In the genomic region with DNA sequence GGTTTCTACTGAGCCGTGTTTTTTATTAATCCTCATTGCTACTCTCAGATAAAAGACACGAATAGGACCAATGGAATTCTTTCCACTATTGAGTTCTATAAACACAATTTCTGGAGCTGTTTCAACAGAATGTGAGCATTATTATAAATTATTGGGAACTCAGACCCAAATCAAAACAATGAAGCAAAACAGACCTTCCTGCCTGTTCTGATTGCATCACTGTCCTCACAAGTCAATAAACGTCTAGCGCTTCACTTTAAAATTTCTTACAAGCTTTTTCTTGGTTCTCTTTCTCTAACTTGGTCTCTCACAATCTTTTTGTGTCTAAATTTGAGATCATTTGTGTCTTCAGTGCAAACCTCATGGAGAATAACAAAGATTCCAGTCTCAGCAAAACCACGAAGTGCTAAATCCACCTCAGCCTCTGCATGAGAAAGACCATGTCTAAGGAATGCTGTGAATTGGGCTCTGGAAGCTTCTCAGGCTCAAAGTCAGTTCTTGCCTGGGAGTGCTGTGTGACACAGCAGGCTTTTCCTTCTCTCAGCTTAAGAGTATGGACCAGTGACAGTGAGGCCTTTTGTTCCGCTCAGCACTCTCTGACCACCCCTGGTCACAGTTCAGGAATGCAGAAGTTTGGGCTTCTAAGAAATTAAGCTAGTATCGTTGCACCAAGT, we compare ENCODE assay signal across 11 cellular contexts. TPM values are rescaled to one million over a fixed set of nuclear protein-coding genes. Genes with fewer than 3 reads are reported as not detected.
A peak's percentile ranks its signal among the peaks of the same experiment; 100 is the strongest.
DNase-seq lines count a peak whose midpoint lies in the region; ATAC-seq and TF ChIP-seq lines count a peak whose summit lies in the region.
"Had no signal": no experiment of that assay in that cellular context is flagged by ENCODE, and none has a peak within 500 bp of the region (broad histone marks: within the 10 kb centered on the region; RNA-seq: fewer than 3 reads in every experiment).

No MANE protein-coding gene starts in this region.

- no peak overlapping the region for H3K4ac ChIP-seq in neuronal stem cell (ENCODE audit: low read length)

- H3K27me3 ChIP-seq in left ventricle myocardium inferior (ENCODE audit: low read depth) (no peaks in the 10 kb centered on the region), right atrium auricular region (no peaks in the 10 kb centered on the region), neuronal stem cell (ENCODE audit: control insufficient read depth in 3 of 3, insufficient read depth in 3 of 3, low read depth in 1 of 3, low read length in 3 of 3) (no peaks in the 10 kb centered on the region)

- H4K91ac ChIP-seq in neuronal stem cell (ENCODE audit: low read depth, low read length, poor library complexity), result no peak overlapping the region

- no peak overlapping the region for H2AK5ac ChIP-seq in neuronal stem cell (ENCODE audit: low read depth, low read length)

- whole genome bisulfite sequencing in neuronal stem cell (ENCODE audit: extremely low coverage in 2 of 2, insufficient read length in 2 of 2, insufficient replicate concordance in 1 of 2), 2 donors, result no CpG with 5 or more reads among the region's 7 CpGs

- no peak overlapping the region for H3K9ac ChIP-seq in neuronal stem cell (ENCODE audit: low read depth, low read length, poor library complexity)

- H3K36me3 ChIP-seq in left ventricle myocardium inferior (no peaks in the 10 kb centered on the region), right atrium auricular region (no peaks in the 10 kb centered on the region), neuronal stem cell (replicated peaks in 1 of 2; ENCODE audit: control insufficient read depth in 2 of 2, insufficient read depth in 2 of 2, low read length in 2 of 2) (no peaks in the 10 kb centered on the region)
- H3K36me3 ChIP-seq: thoracic aorta had no signal

- H2BK12ac ChIP-seq in neuronal stem cell (ENCODE audit: low read length), result no peak overlapping the region

- no peak overlapping the region for H2BK15ac ChIP-seq in neuronal stem cell (ENCODE audit: low read length)

- no peak overlapping the region for H4K8ac ChIP-seq in neuronal stem cell (ENCODE audit: low read depth, low read length)

- H3K9me3 ChIP-seq in left ventricle myocardium inferior (replicated peaks), result peaks cover 16% of the 10 kb centered on the region
- H3K9me3 ChIP-seq in right atrium auricular region, result peaks cover 0 to 12% of the 10 kb centered on the region in 2 donors
- H3K9me3 ChIP-seq in neuronal stem cell (replicated peaks in 1 of 2; ENCODE audit: control insufficient read depth in 2 of 2, insufficient read depth in 1 of 2, low read depth in 1 of 2, low read length in 2 of 2), result peaks cover 2 to 10% of the 10 kb centered on the region in 2 donors
- H3K9me3 ChIP-seq: thoracic aorta had no signal

- H3K4me2 ChIP-seq in neuronal stem cell (ENCODE audit: insufficient read depth, low read length, poor library complexity, severe bottlenecking), result no peak overlapping the region

- H3K4me3 ChIP-seq in left ventricle myocardium inferior, result no peak overlapping the region
- no peak overlapping the region for H3K4me3 ChIP-seq in right atrium auricular region
- no peak overlapping the region for H3K4me3 ChIP-seq in fibroblast of the aortic adventitia (ENCODE audit: low read depth, low read length)
- H3K4me3 ChIP-seq in neuronal stem cell (ENCODE audit: low read length in 2 of 2), result no peak overlapping the region
- H3K4me3 ChIP-seq: thoracic aorta had no signal

- H3K79me1 ChIP-seq in neuronal stem cell (ENCODE audit: low read depth, low read length), result no peaks in the 10 kb centered on the region

- H3K14ac ChIP-seq in neuronal stem cell (ENCODE audit: low read length), result no peak overlapping the region

- TF ChIP-seq CTCF in left ventricle myocardium inferior (IDR thresholded peaks at IDR 0.05; ENCODE audit: borderline replicate concordance) (no peak), right atrium auricular region (IDR thresholded peaks at IDR 0.05) (no peak), fibroblast of the aortic adventitia (IDR thresholded peaks at IDR 0.05; ENCODE audit: insufficient read depth, low read length) (no peak)

- H2BK5ac ChIP-seq in neuronal stem cell (ENCODE audit: low read length), result no peak overlapping the region

- peak overlapping the region; percentile 13 for H3K27ac ChIP-seq in left ventricle myocardium inferior (replicated peaks)
- H3K27ac ChIP-seq in right atrium auricular region, result peak overlapping the region in 1 of 2 donors; percentile 55
- peak overlapping the region; percentile 35 for H3K27ac ChIP-seq in neuronal stem cell (replicated peaks; ENCODE audit: low read length)
- H3K27ac ChIP-seq: thoracic aorta had no signal

- no peak overlapping the region for H2BK120ac ChIP-seq in neuronal stem cell (ENCODE audit: low read depth, low read length)

- no peak for DNase-seq in left ventricle myocardium inferior
- no peak for DNase-seq in right atrium auricular region (ENCODE audit: low spot score)
- DNase-seq in fibroblast of the aortic adventitia (ENCODE audit: low read depth), result peak; percentile 39
- DNase-seq in neuronal stem cell (ENCODE audit: low spot score), result peak; percentile 48
- no peak for DNase-seq in NCI-H1930 (lab: John Stamatoyannopoulos, UW)
- no peak for DNase-seq in SIG-M5 (lab: John Stamatoyannopoulos, UW)
- DNase-seq: NCI-H526, T-helper 2 cell had no signal

- H3K23ac ChIP-seq in neuronal stem cell (ENCODE audit: low read depth, low read length, poor library complexity), result no peak overlapping the region

- H3K4me1 ChIP-seq in left ventricle myocardium inferior (peaks cover 12% of the 10 kb centered on the region), right atrium auricular region (peaks cover 0 to 12% of the 10 kb centered on the region in 2 donors), neuronal stem cell (ENCODE audit: control insufficient read depth in 2 of 2, insufficient read depth in 1 of 2, low read depth in 1 of 2, low read length in 2 of 2) (peaks cover 6% of the 10 kb centered on the region in 2 donors)

- peak overlapping the region; percentile 76 for H2AFZ ChIP-seq in neuronal stem cell (ENCODE audit: low read length)

- intact Hi-C loops in left ventricle myocardium inferior (cut with micrococcal nuclease), result no loop called here

- H3K18ac ChIP-seq in neuronal stem cell (ENCODE audit: low read length), result no peak overlapping the region

- no peak for ATAC-seq in HG03432 (IDR thresholded peaks at IDR 0.05; ENCODE audit: unreplicated experiment)
- ATAC-seq in GM18502 (IDR thresholded peaks at IDR 0.05; ENCODE audit: poor library complexity, unreplicated experiment), result no peak

RNA-seq across cellular contexts. Expression of gene ARHGAP28, which starts 22.8 kb away (rescaled TPM):
- 1.5 TPM for total RNA-seq in left ventricle myocardium inferior
- total RNA-seq in right atrium auricular region, result 1 to 10 TPM; 3.0 TPM
- 11.9 and 221 TPM in 2 replicates for total RNA-seq in fibroblast of the aortic adventitia (ENCODE audit: low replicate concordance)
- polyA plus RNA-seq in neuronal stem cell (2013, experiment 1 of 2), result 9.8 TPM
- 10.7 TPM for polyA plus RNA-seq in neuronal stem cell (2013, experiment 2 of 2)

Comparison
In these comparisons a context has a peak if more than half of its experiments do, and no peak if none do; other contexts are left out.
1. DNase-seq: peak in fibroblast of the aortic adventitia (single experiment) and neuronal stem cell (single experiment); none in left ventricle myocardium inferior (single experiment), right atrium auricular region (single experiment), NCI-H1930 (0 of 2) and SIG-M5 (single experiment).